ENCODE assay signal across 8 cellular contexts in genomic region chr2:131493199-131494018, GRCh38. TPM values are rescaled to one million over a fixed set of nuclear protein-coding genes. Genes with fewer than 3 reads are reported as not detected.
DNase-seq lines count a peak whose midpoint lies in the region; ATAC-seq, FAIRE-seq and TF ChIP-seq lines count a peak whose summit lies in the region.

No MANE protein-coding gene starts in this region.

- peak overlapping the region; percentile 99 for H3K4me3 ChIP-seq in A549
- peak overlapping the region; percentile 83 for H3K4me3 ChIP-seq in left ventricle myocardium inferior
- peak overlapping the region; percentile 88 for H3K4me3 ChIP-seq in skeletal muscle cell (ENCODE audit: low read depth, low read length)

- TF ChIP-seq CTCF in A549 (IDR thresholded peaks at IDR 0.05), result no peak
- TF ChIP-seq CTCF in activated B cell treated with CpG ODN at 0.5 μM for 24 hours (IDR thresholded peaks at IDR 0.05), result no peak
- no peak for TF ChIP-seq CTCF in left ventricle myocardium inferior (IDR thresholded peaks at IDR 0.05; ENCODE audit: borderline replicate concordance)

- peak overlapping the region; percentile 97 for H3K4me3 Mint-ChIP-seq in activated B cell treated with CpG ODN at 0.5 μM for 24 hours

- peak overlapping the region; percentile 90 for H3K4me2 ChIP-seq in A549

- peak overlapping the region; percentile 88 for H3K27ac Mint-ChIP-seq in activated B cell treated with CpG ODN at 0.5 μM for 24 hours

- ATAC-seq in A549, result peak; percentile 58 to 61
- ATAC-seq in GM18873 (IDR thresholded peaks at IDR 0.05; ENCODE audit: low FRiP score, unreplicated experiment), result peak; percentile 19
- ATAC-seq in HG03135 (IDR thresholded peaks at IDR 0.05; ENCODE audit: unreplicated experiment), result peak; percentile 24
- peak; percentile 8 for ATAC-seq in activated B cell treated with CpG ODN at 0.5 μM for 24 hours (ENCODE audit: low read depth)

- no peaks in the 10 kb centered on the region for H3K36me3 ChIP-seq in left ventricle myocardium inferior

- no peak for TF ChIP-seq EP300 in A549 (IDR thresholded peaks at IDR 0.05)

- H3K27me3 Mint-ChIP-seq in activated B cell treated with CpG ODN at 0.5 μM for 24 hours, result no peaks in the 10 kb centered on the region

- CTCF ChIA-PET in A549 (lab: Yijun Ruan, JAX), result interaction anchor here (0.6 to 2.7 kb wide), 24 partner anchors 10 to 381 kb away, joined by 3 to 25 read pairs (median 4); no protein-coding TSS in a partner anchor
- CTCF ChIA-PET in activated B cell treated with CpG ODN at 0.5 μM for 24 hours (lab: Charles Lee), result interaction anchor here (0.8 to 2.5 kb wide), 6 partner anchors 66 to 401 kb away, joined by 3 to 12 read pairs (median 4); partner anchors contain the start of gene FAM168B

- POLR2A ChIA-PET in A549 (lab: Yijun Ruan, JAX), result interaction anchor here (1.0 to 1.1 kb wide), 2 partner anchors 9 to 179 kb away, joined by 3 to 5 read pairs; no protein-coding TSS in a partner anchor
- POLR2A ChIA-PET in activated B cell treated with CpG ODN at 0.5 μM for 24 hours (lab: Charles Lee), result interaction anchor here (0.6 to 1.9 kb wide), 11 partner anchors 10 to 1151 kb away, joined by 3 to 11 read pairs (median 5); partner anchors contain the start of genes FAM168B, IMP4 and PLEKHB2

- peaks cover 36% of the 10 kb centered on the region for H3K4me1 Mint-ChIP-seq in activated B cell treated with CpG ODN at 0.5 μM for 24 hours

- peaks cover 26% of the 10 kb centered on the region; the same call in 2 of the 3 replicates for H3K4me1 ChIP-seq in A549
- peaks cover 74% of the 10 kb centered on the region for H3K4me1 ChIP-seq in left ventricle myocardium inferior

- TF ChIP-seq POLR2A in A549 (IDR thresholded peaks at IDR 0.05; ENCODE audit: low read length), result no peak

- H3K27me3 ChIP-seq in left ventricle myocardium inferior (ENCODE audit: low read depth), result no peaks in the 10 kb centered on the region

- H3K27ac ChIP-seq in A549, result peak overlapping the region; percentile 98 to 99
- peak overlapping the region; percentile 97 for H3K27ac ChIP-seq in left ventricle myocardium inferior (replicated peaks)

- peaks cover 18% of the 10 kb centered on the region for H3K36me3 Mint-ChIP-seq in activated B cell treated with CpG ODN at 0.5 μM for 24 hours (ENCODE audit: low read depth)

- DNase-seq in A549 (ENCODE audit: low read depth in 1 of 2, low spot score in 1 of 2), result no peak
- DNase-seq in activated B cell treated with CpG ODN at 0.5 μM for 24 hours, result no peak
- DNase-seq in left ventricle myocardium inferior, result no peak
- no peak for DNase-seq in skeletal muscle cell (ENCODE audit: low read depth)
- DNase-seq in NCI-H1694 treated with DMSO at 0.1 percent for 48 hours (lab: John Stamatoyannopoulos, UW), result no peak
- no peak for DNase-seq in NCI-H2029 (lab: John Stamatoyannopoulos, UW)

- H3K9me3 ChIP-seq in A549 (no peaks in the 10 kb centered on the region), left ventricle myocardium inferior (replicated peaks) (no peaks in the 10 kb centered on the region)

- no peak for TF ChIP-seq RAD21 in A549 (conservative IDR thresholded peaks at IDR 0.05 in 1 of 2, IDR thresholded peaks at IDR 0.05 in 1 of 2)

- intact Hi-C loops in activated B cell treated with CpG ODN at 0.5 μM for 24 hours (cut with micrococcal nuclease) (loop anchor here (2.0 kb wide), 2 partner anchors 401 to 695 kb away; partner anchors contain the start of gene FAM168B), left ventricle myocardium inferior (cut with micrococcal nuclease) (no loop called here)

- H3K9me3 Mint-ChIP-seq in activated B cell treated with CpG ODN at 0.5 μM for 24 hours, result no peaks in the 10 kb centered on the region

- no peak for FAIRE-seq in A549 (lab: Jason Lieb, UNC)

- WGBS in A549 (ENCODE audit: missing lambda C conversion rate), result 4% methylated on average over 35 of the region's 41 CpGs

TF ChIP-seq in A549, 52 proteins besides CTCF, POLR2A, EP300 and RAD21 (continues in another document):
- TF ChIP-seq, protein P1, sequence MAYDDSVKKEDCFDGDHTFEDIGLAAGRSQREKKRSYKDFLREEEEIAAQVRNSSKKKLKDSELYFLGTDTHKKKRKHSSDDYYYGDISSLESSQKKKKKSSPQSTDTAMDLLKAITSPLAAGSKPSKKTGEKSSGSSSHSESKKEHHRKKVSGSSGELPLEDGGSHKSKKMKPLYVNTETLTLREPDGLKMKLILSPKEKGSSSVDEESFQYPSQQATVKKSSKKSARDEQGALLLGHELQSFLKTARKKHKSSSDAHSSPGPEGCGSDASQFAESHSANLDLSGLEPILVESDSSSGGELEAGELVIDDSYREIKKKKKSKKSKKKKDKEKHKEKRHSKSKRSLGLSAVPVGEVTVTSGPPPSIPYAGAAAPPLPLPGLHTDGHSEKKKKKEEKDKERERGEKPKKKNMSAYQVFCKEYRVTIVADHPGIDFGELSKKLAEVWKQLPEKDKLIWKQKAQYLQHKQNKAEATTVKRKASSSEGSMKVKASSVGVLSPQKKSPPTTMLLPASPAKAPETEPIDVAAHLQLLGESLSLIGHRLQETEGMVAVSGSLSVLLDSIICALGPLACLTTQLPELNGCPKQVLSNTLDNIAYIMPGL (CRISPR knock-in tag; IDR thresholded peaks at IDR 0.05; ENCODE audit: borderline replicate concordance), result no peak
- TF ChIP-seq ATOH8 (CRISPR knock-in tag; IDR thresholded peaks at IDR 0.05; ENCODE audit: low read depth) (no peak), RCOR1 (IDR thresholded peaks at IDR 0.05; ENCODE audit: low read depth, low read length) (no peak), EHF (CRISPR knock-in tag; IDR thresholded peaks at IDR 0.05) (no peak), MAFK (IDR thresholded peaks at IDR 0.05; ENCODE audit: partially characterized antibody) (no peak), KDM5A (IDR thresholded peaks at IDR 0.05) (peak; percentile 86), HEYL (CRISPR knock-in tag; IDR thresholded peaks at IDR 0.05) (no peak), MYC (IDR thresholded peaks at IDR 0.05; ENCODE audit: borderline replicate concordance, low read length) (no peak), ZC3H11A (IDR thresholded peaks at IDR 0.05) (no peak), NR3C1 (IDR thresholded peaks at IDR 0.05) (no peak), TFCP2L1 (CRISPR knock-in tag; IDR thresholded peaks at IDR 0.05) (no peak), SMC3 (IDR thresholded peaks at IDR 0.05) (no peak), GATA3 (IDR thresholded peaks at IDR 0.05; ENCODE audit: borderline replicate concordance) (no peak), ZFP36 (IDR thresholded peaks at IDR 0.05; ENCODE audit: borderline replicate concordance, partially characterized antibody) (no peak), CBX8 (IDR thresholded peaks at IDR 0.05) (no peak), FOSB (CRISPR knock-in tag; IDR thresholded peaks at IDR 0.05) (no peak), HDAC2 (IDR thresholded peaks at IDR 0.05) (0 out of 2 replicates have a peak, but pooled peaks have one; percentile 55), JUN (IDR thresholded peaks at IDR 0.05) (no peak)
- TF ChIP-seq, protein P2, sequence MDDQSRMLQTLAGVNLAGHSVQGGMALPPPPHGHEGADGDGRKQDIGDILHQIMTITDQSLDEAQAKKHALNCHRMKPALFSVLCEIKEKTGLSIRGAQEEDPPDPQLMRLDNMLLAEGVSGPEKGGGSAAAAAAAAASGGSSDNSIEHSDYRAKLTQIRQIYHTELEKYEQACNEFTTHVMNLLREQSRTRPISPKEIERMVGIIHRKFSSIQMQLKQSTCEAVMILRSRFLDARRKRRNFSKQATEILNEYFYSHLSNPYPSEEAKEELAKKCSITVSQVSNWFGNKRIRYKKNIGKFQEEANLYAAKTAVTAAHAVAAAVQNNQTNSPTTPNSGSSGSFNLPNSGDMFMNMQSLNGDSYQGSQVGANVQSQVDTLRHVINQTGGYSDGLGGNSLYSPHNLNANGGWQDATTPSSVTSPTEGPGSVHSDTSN (IDR thresholded peaks at IDR 0.05), result no peak
- TF ChIP-seq, protein P3, sequence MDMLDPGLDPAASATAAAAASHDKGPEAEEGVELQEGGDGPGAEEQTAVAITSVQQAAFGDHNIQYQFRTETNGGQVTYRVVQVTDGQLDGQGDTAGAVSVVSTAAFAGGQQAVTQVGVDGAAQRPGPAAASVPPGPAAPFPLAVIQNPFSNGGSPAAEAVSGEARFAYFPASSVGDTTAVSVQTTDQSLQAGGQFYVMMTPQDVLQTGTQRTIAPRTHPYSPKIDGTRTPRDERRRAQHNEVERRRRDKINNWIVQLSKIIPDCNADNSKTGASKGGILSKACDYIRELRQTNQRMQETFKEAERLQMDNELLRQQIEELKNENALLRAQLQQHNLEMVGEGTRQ (IDR thresholded peaks at IDR 0.05), result no peak

RNA-seq across cellular contexts. Expression of gene MZT2A, which starts 1.2 kb away (rescaled TPM):
- 58.1 and 69.2 TPM in 2 replicates for polyA plus RNA-seq in A549 (2011; rRNA removed)
- 320 and 378 TPM in 2 replicates for polyA plus RNA-seq in A549 (2012; cell fraction: cytosol; rRNA removed)
- polyA plus RNA-seq in A549 (2012; cell fraction: nucleus; rRNA removed), result 233 and 288 TPM in 2 replicates
- 118 to 129 TPM (median 119 TPM) in 3 replicates for polyA plus RNA-seq in A549 (2017; fragmentation: RNase III; extraction: RNeasy Plus Mini Kit Qiagen cat#74134 plus additional on column Dnase treatment)
- polyA minus RNA-seq in A549 (2011; rRNA and poly(A)+ RNA removed), result 10.9 and 15.9 TPM in 2 replicates
- total RNA-seq in activated B cell treated with CpG ODN at 0.5 μM for 24 hours, result 67.1 and 82.2 TPM in 2 replicates
- total RNA-seq in left ventricle myocardium inferior, result 217 TPM

RNA-seq across cellular contexts. Expression of gene TUBA3D, which starts 17.5 kb away (rescaled TPM):
- polyA plus RNA-seq in A549 (2011; rRNA removed) (not detected in 2 replicates), A549 (2017; fragmentation: RNase III; extraction: RNeasy Plus Mini Kit Qiagen cat#74134 plus additional on column Dnase treatment) (not detected in 3 replicates)
- not detected in 2 replicates for polyA plus RNA-seq in A549 (2012; cell fraction: cytosol; rRNA removed)
- not detected in 2 replicates for polyA plus RNA-seq in A549 (2012; cell fraction: nucleus; rRNA removed)
- not detected in 2 replicates for polyA minus RNA-seq in A549 (2011; rRNA and poly(A)+ RNA removed)
- total RNA-seq in activated B cell treated with CpG ODN at 0.5 μM for 24 hours (not detected in 2 replicates), left ventricle myocardium inferior (86.3 TPM)

RNA-seq across cellular contexts. Expression of gene CCDC74A, which starts 34.3 kb away (rescaled TPM):
- 11.7 and 12.5 TPM in 2 replicates for polyA plus RNA-seq in A549 (2011; rRNA removed)
- polyA plus RNA-seq in A549 (2012; cell fraction: cytosol; rRNA removed), result 25.0 and 30.1 TPM in 2 replicates
- 81.0 and 92.7 TPM in 2 replicates for polyA plus RNA-seq in A549 (2012; cell fraction: nucleus; rRNA removed)
- 9.9 to 11.8 TPM (median 11.1 TPM) in 3 replicates for polyA plus RNA-seq in A549 (2017; fragmentation: RNase III; extraction: RNeasy Plus Mini Kit Qiagen cat#74134 plus additional on column Dnase treatment)
- 3.5 and 6.1 TPM in 2 replicates for polyA minus RNA-seq in A549 (2011; rRNA and poly(A)+ RNA removed)
- total RNA-seq in activated B cell treated with CpG ODN at 0.5 μM for 24 hours, result 0.71 and 1.1 TPM in 2 replicates
- 1.1 TPM for total RNA-seq in left ventricle myocardium inferior

Comparison
In these comparisons a context has a peak if more than half of its experiments do, and no peak if none do; other contexts are left out.
1. ATAC-seq: peak in every context shown above with its lines; median percentile 60 in A549; 24 in HG03135; 19 in GM18873; 8 in activated B cell treated with CpG ODN at 0.5 μM for 24 hours.
2. RNA of gene TUBA3D, which starts 17.5 kb away (total RNA-seq): 86.3 TPM in left ventricle myocardium inferior (single experiment); not detected in activated B cell treated with CpG ODN at 0.5 μM for 24 hours; every median in the first group is over 10 times any median in the second.
3. Peak in every context shown above with its lines, with median percentiles within 50 percentile points of each other: H3K4me3 ChIP-seq.